ENCODE assay signal across 8 cellular contexts in the genomic region with DNA sequence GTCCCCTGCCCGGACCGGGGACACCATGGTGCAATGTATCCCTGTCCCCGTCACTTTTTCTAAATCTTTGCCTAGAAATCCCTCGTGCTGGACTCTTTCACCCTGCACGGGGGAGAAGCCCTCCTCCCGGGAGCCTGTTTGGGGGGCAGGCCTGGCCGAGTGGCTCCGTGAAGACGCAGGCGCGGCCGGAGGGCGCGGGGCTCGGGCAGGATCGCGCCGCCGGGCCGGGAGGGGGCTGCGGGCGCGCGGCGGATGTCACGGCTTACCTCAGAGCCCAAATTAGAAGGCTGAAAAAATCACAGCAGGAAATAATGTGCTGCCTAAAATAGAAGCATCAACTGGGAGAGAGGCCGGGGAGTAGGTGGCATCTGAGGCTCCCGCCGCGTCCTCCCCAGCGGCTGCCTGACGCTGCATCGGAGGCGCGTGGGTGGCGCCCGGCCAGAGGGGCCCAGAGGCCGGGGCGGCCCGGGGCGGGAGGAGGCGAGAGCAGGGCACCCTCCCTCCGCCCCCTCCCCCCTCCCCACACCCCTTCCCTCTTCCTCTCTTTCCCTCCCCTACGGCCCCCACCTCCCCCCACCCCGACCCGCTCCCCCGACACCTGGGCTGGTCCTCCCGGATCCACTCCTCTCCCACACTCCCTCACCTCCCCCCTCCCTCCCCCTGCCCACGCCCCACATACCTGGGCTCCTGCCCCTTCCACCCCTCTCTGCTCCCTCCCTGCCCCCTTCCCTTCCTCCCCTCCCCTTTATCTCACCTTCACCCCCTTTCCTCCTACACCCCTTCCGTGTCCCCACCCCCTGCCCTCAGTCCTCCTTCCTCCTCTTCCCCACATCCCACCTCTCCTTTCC. TPM values are rescaled to one million over a fixed set of nuclear protein-coding genes. Genes with fewer than 3 reads are reported as not detected.
DNase-seq lines count a peak whose midpoint lies in the region; ATAC-seq, FAIRE-seq and TF ChIP-seq lines count a peak whose summit lies in the region.

No MANE protein-coding gene starts in this region.

- no peak for ATAC-seq in GM18858 (IDR thresholded peaks at IDR 0.05; ENCODE audit: unreplicated experiment)

- H3K9me3 ChIP-seq in keratinocyte (ENCODE audit: control insufficient read depth, low read depth, low read length): no peaks in the 10 kb centered on the region

- peaks cover 42% of the 10 kb centered on the region for H3K4me1 ChIP-seq in keratinocyte (ENCODE audit: control insufficient read depth, extremely low read depth, insufficient read depth, low read length)

- no peaks in the 10 kb centered on the region for H3K27me3 ChIP-seq in keratinocyte (ENCODE audit: control insufficient read depth, extremely low read depth, insufficient read depth, low read length)

- H3K9me1 ChIP-seq in keratinocyte (ENCODE audit: control insufficient read depth, extremely low read depth, insufficient read depth, low read length): no peaks in the 10 kb centered on the region

- peak overlapping the region; percentile 62 for H3K27ac ChIP-seq in caudate nucleus (ENCODE audit: low read depth, low read length)
- H3K27ac ChIP-seq in keratinocyte (ENCODE audit: control insufficient read depth, insufficient read depth, low read length): no peak overlapping the region

- FAIRE-seq in keratinocyte (lab: Jason Lieb, UNC) (no peak), GM12892 (lab: Jason Lieb, UNC) (no peak)

- no peaks in the 10 kb centered on the region for H3K36me3 ChIP-seq in keratinocyte (ENCODE audit: control insufficient read depth in 2 of 2, extremely low read depth in 1 of 2, insufficient read depth in 2 of 2, low read length in 2 of 2)

- H2AFZ ChIP-seq in keratinocyte (ENCODE audit: control insufficient read depth, low read length): peak overlapping the region; percentile 64

- DNase-seq in GM10248 (ENCODE audit: extremely low spot score): peak; percentile 72
- DNase-seq in RPMI8226: peak; percentile 55
- DNase-seq in caudate nucleus (lab: John Stamatoyannopoulos, UW): peak in 24 of 61 donors; percentile 7 to 84 (median 30)
- no peak for DNase-seq in keratinocyte (ENCODE audit: low read depth, low spot score)
- peak; percentile 60 for DNase-seq in stimulated activated CD4-positive, alpha-beta T cell treated with anti-CD3 and anti-CD28 coated beads, Interleukin-15, amount 100 ng/mL, for 24 hours
- no peak for DNase-seq in NCI-H187 treated with DMSO at 0.1 percent for 48 hours (lab: John Stamatoyannopoulos, UW)
- no peak for DNase-seq in GM12892 (ENCODE audit: insufficient read length)

- H3K79me2 ChIP-seq in keratinocyte (ENCODE audit: control insufficient read depth, insufficient read depth, low read length): no peaks in the 10 kb centered on the region

- CTCF ChIA-PET in GM10248 (lab: Yijun Ruan, JAX): interaction anchor here (4.1 to 5.4 kb wide), 2 partner anchors 8 to 11 kb away, joined by 33 to 36 read pairs; no protein-coding TSS in a partner anchor

- no peak for TF ChIP-seq POLR2A in GM12892 (IDR thresholded peaks at IDR 0.05; ENCODE audit: low read depth, low read length)

- dilution Hi-C loops in keratinocyte (cut with MboI; ENCODE audit: extremely low pct_ligation_motif_present, low sequenced_read_pairs): no loop called here

- POLR2A ChIA-PET in GM10248 (lab: Yijun Ruan, JAX): no interaction called here

- H3K4me3 ChIP-seq in keratinocyte (ENCODE audit: control insufficient read depth in 2 of 3, extremely low read depth in 1 of 3, insufficient read depth in 2 of 3, low read depth in 1 of 3, low read length in 3 of 3): peak overlapping the region in 2 of 3 experiments; percentile 34 to 41

- peak overlapping the region; percentile 54 for H3K9ac ChIP-seq in keratinocyte (ENCODE audit: control insufficient read depth, extremely low read depth, insufficient read depth, low read length)

- no peaks in the 10 kb centered on the region for H4K20me1 ChIP-seq in keratinocyte (ENCODE audit: control insufficient read depth, extremely low read depth, insufficient read depth, low read length)

- peak overlapping the region; percentile 63 for H3K4me2 ChIP-seq in keratinocyte (ENCODE audit: control insufficient read depth, extremely low read depth, insufficient read depth, low read depth, low read length)

- TF ChIP-seq CTCF in GM10248 (IDR thresholded peaks at IDR 0.05; ENCODE audit: control extremely low read depth, extremely low read depth, low read depth, missing control alignments) (no peak), keratinocyte (optimal IDR thresholded peaks at IDR 0.05 in 1 of 3, IDR thresholded peaks at IDR 0.05 in 1 of 3, conservative IDR thresholded peaks at IDR 0.05 in 1 of 3; ENCODE audit: extremely low read depth in 1 of 3, insufficient read depth in 2 of 3, low read length in 3 of 3) (no peak)

RNA-seq across cellular contexts. Expression of a gene that starts 51.9 kb away (rescaled TPM):
- 10.3 to 17.0 TPM (median 13.5 TPM) in 3 replicates for polyA plus RNA-seq in keratinocyte
- 56.3 TPM for polyA plus RNA-seq in keratinocyte (2011; ENCODE audit: low read depth)
- polyA plus RNA-seq in keratinocyte (2011; cell fraction: cytosol; rRNA removed): 12.6 and 15.0 TPM in 2 replicates
- 20.6 and 27.6 TPM in 2 replicates for polyA plus RNA-seq in keratinocyte (2011; cell fraction: nucleus; rRNA removed)
- polyA plus RNA-seq in keratinocyte (2012; ENCODE audit: low replicate concordance): 19.9 and 24.1 TPM in 2 replicates
- polyA minus RNA-seq in keratinocyte: 5.0 to 6.8 TPM (median 6.0 TPM) in 3 replicates
- polyA minus RNA-seq in keratinocyte (2011; cell fraction: cytosol; rRNA and poly(A)+ RNA removed): 10.7 TPM
- polyA minus RNA-seq in keratinocyte (2011; cell fraction: nucleus; rRNA and poly(A)+ RNA removed): 8.3 and 10.8 TPM in 2 replicates
- 20.0 TPM for polyA plus RNA-seq in GM12892 (2012; ENCODE audit: missing spikeins)

RNA-seq across cellular contexts. Expression of a gene that starts 52.1 kb away (rescaled TPM):
- 30.4 to 39.8 TPM (median 38.5 TPM) in 3 replicates for polyA plus RNA-seq in keratinocyte
- 9.7 TPM for polyA plus RNA-seq in keratinocyte (2011; ENCODE audit: low read depth)
- polyA plus RNA-seq in keratinocyte (2011; cell fraction: cytosol; rRNA removed): 19.8 and 27.1 TPM in 2 replicates
- 110 and 119 TPM in 2 replicates for polyA plus RNA-seq in keratinocyte (2011; cell fraction: nucleus; rRNA removed)
- 20.7 and 21.2 TPM in 2 replicates for polyA plus RNA-seq in keratinocyte (2012; ENCODE audit: low replicate concordance)
- 21.2 to 31.2 TPM (median 31.2 TPM) in 3 replicates for polyA minus RNA-seq in keratinocyte
- polyA minus RNA-seq in keratinocyte (2011; cell fraction: cytosol; rRNA and poly(A)+ RNA removed): 15.7 TPM
- polyA minus RNA-seq in keratinocyte (2011; cell fraction: nucleus; rRNA and poly(A)+ RNA removed): 28.8 and 34.4 TPM in 2 replicates
- polyA plus RNA-seq in GM12892 (2012; ENCODE audit: missing spikeins): 17.5 TPM

RNA-seq across cellular contexts. Expression of a gene that starts 56.0 kb away (rescaled TPM):
- polyA plus RNA-seq in keratinocyte: 51.9 to 110 TPM (median 94.4 TPM) in 3 replicates
- polyA plus RNA-seq in keratinocyte (2011; ENCODE audit: low read depth): 184 TPM
- polyA plus RNA-seq in keratinocyte (2011; cell fraction: cytosol; rRNA removed): 99.0 and 109 TPM in 2 replicates
- polyA plus RNA-seq in keratinocyte (2011; cell fraction: nucleus; rRNA removed): 27.6 and 50.4 TPM in 2 replicates
- 87.9 and 140 TPM in 2 replicates for polyA plus RNA-seq in keratinocyte (2012; ENCODE audit: low replicate concordance)
- polyA minus RNA-seq in keratinocyte: 0.82 to 7.8 TPM (median 2.7 TPM) in 3 replicates
- 10.9 TPM for polyA minus RNA-seq in keratinocyte (2011; cell fraction: cytosol; rRNA and poly(A)+ RNA removed)
- polyA minus RNA-seq in keratinocyte (2011; cell fraction: nucleus; rRNA and poly(A)+ RNA removed): 9.3 and 11.8 TPM in 2 replicates
- 128 TPM for polyA plus RNA-seq in GM12892 (2012; ENCODE audit: missing spikeins)

Comparison
In these comparisons a context has a peak if more than half of its experiments do, and no peak if none do; other contexts are left out.
1. DNase-seq: peak in GM10248 (single experiment), RPMI8226 (single experiment) and stimulated activated CD4-positive, alpha-beta T cell treated with anti-CD3 and anti-CD28 coated beads, Interleukin-15, amount 100 ng/mL, for 24 hours (single experiment); none in keratinocyte (single experiment), NCI-H187 treated with DMSO at 0.1 percent for 48 hours (single experiment) and GM12892 (single experiment).